In genomic region chr5:151058891-151059611, GRCh38 we compare ENCODE assay signal across 11 cellular contexts. TPM values are rescaled to one million over a fixed set of nuclear protein-coding genes. Genes with fewer than 3 reads are reported as not detected.
DNase-seq lines count a peak whose midpoint lies in the region; ATAC-seq and TF ChIP-seq lines count a peak whose summit lies in the region.
"Had no signal": no experiment of that assay in that cellular context is flagged by ENCODE, and none has a peak within 500 bp of the region (broad histone marks: within the 10 kb centered on the region; RNA-seq: fewer than 3 reads in every experiment).

No MANE protein-coding gene starts in this region.

- H3K27ac ChIP-seq in RWPE2 (ENCODE audit: poor library complexity, severe bottlenecking) (no peak overlapping the region), left ventricle myocardium inferior (replicated peaks) (peak overlapping the region; percentile 93), vagina (no peak overlapping the region)
- H3K27ac ChIP-seq: SJSA1 had no signal

- no peaks in the 10 kb centered on the region for H3K27me3 ChIP-seq in RWPE2 (ENCODE audit: insufficient read depth, poor library complexity, severe bottlenecking)
- no peaks in the 10 kb centered on the region for H3K27me3 ChIP-seq in left ventricle myocardium inferior (ENCODE audit: low read depth)
- H3K27me3 ChIP-seq in vagina = no peaks in the 10 kb centered on the region
- H3K27me3 ChIP-seq: esophagus squamous epithelium, SJSA1 had no signal

- no peaks in the 10 kb centered on the region for H3K27me3 Mint-ChIP-seq in activated CD4-positive, alpha-beta T cell treated with anti-CD3 and anti-CD28 coated beads, Interleukin-2, amount 10 ng/mL, durations not matched to agents 24 days and 14 days
- no peaks in the 10 kb centered on the region for H3K27me3 Mint-ChIP-seq in stimulated activated naive CD8-positive, alpha-beta T cell treated with anti-CD3 and anti-CD28 coated beads, Interleukin-15, amount 100 ng/mL, for 72 hours

- peak; percentile 68 for DNase-seq in activated CD4-positive, alpha-beta T cell treated with anti-CD3 and anti-CD28 coated beads, Interleukin-2, amount 10 ng/mL, durations not matched to agents 24 days and 14 days
- no peak for DNase-seq in activated CD4-positive, alpha-beta T cell treated with anti-CD3 and anti-CD28 coated beads, Interleukin-2, amount 50 U/mL, for 4 hours
- no peak for DNase-seq in RWPE2 (ENCODE audit: low spot score)
- DNase-seq in left ventricle myocardium inferior = no peak
- no peak for DNase-seq in stimulated activated naive CD8-positive, alpha-beta T cell treated with anti-CD3 and anti-CD28 coated beads, Interleukin-15, amount 100 ng/mL, for 72 hours
- DNase-seq in glomerular visceral epithelial cell (ENCODE audit: extremely low spot score) = no peak
- no peak for DNase-seq in vagina (ENCODE audit: extremely low spot score in 2 of 2)
- no peak for DNase-seq in NCI-H1417 treated with DMSO at 0.1 percent for 48 hours (lab: John Stamatoyannopoulos, UW)
- DNase-seq: esophagus squamous epithelium had no signal

- H3K36me3 ChIP-seq in RWPE2 (ENCODE audit: low read depth) = peaks cover 99% of the 10 kb centered on the region
- peaks cover 83% of the 10 kb centered on the region for H3K36me3 ChIP-seq in left ventricle myocardium inferior
- H3K36me3 ChIP-seq in vagina = peaks cover 0 to 64% of the 10 kb centered on the region in 2 donors

- TF ChIP-seq CTCF in RWPE2 (IDR thresholded peaks at IDR 0.05; ENCODE audit: poor library complexity, severe bottlenecking) = peak; percentile 17
- TF ChIP-seq CTCF in left ventricle myocardium inferior (IDR thresholded peaks at IDR 0.05; ENCODE audit: borderline replicate concordance) = peak; percentile 25
- TF ChIP-seq CTCF in vagina (IDR thresholded peaks at IDR 0.05) = no peak

- peak overlapping the region; percentile 63 for H3K4me3 Mint-ChIP-seq in activated CD4-positive, alpha-beta T cell treated with anti-CD3 and anti-CD28 coated beads, Interleukin-2, amount 10 ng/mL, durations not matched to agents 24 days and 14 days
- H3K4me3 Mint-ChIP-seq in stimulated activated naive CD8-positive, alpha-beta T cell treated with anti-CD3 and anti-CD28 coated beads, Interleukin-15, amount 100 ng/mL, for 72 hours = peak overlapping the region; percentile 30 to 39

- no peak overlapping the region for H3K4me3 ChIP-seq in RWPE2 (ENCODE audit: severe bottlenecking)
- no peak overlapping the region for H3K4me3 ChIP-seq in left ventricle myocardium inferior
- no peak overlapping the region for H3K4me3 ChIP-seq in vagina
- H3K4me3 ChIP-seq: esophagus squamous epithelium, mucosa of descending colon, SJSA1 had no signal

- H3K4me1 Mint-ChIP-seq in activated CD4-positive, alpha-beta T cell treated with anti-CD3 and anti-CD28 coated beads, Interleukin-2, amount 10 ng/mL, durations not matched to agents 24 days and 14 days = peaks cover 47% of the 10 kb centered on the region
- H3K4me1 Mint-ChIP-seq in stimulated activated naive CD8-positive, alpha-beta T cell treated with anti-CD3 and anti-CD28 coated beads, Interleukin-15, amount 100 ng/mL, for 72 hours = peaks cover 77% of the 10 kb centered on the region

- ATAC-seq in RWPE2 (ENCODE audit: low read depth) = no peak
- no peak for ATAC-seq in stimulated activated naive CD8-positive, alpha-beta T cell treated with anti-CD3 and anti-CD28 coated beads, Interleukin-15, amount 100 ng/mL, for 72 hours

- no peak for TF ChIP-seq POLR2A in vagina (IDR thresholded peaks at IDR 0.05)

- H3K27ac Mint-ChIP-seq in activated CD4-positive, alpha-beta T cell treated with anti-CD3 and anti-CD28 coated beads, Interleukin-2, amount 10 ng/mL, durations not matched to agents 24 days and 14 days = peak overlapping the region; percentile 91
- peak overlapping the region in 1 of 2 donors; percentile 75 for H3K27ac Mint-ChIP-seq in stimulated activated naive CD8-positive, alpha-beta T cell treated with anti-CD3 and anti-CD28 coated beads, Interleukin-15, amount 100 ng/mL, for 72 hours

- H3K4me1 ChIP-seq in RWPE2 (ENCODE audit: insufficient read depth, poor library complexity, severe bottlenecking) (peaks cover 5% of the 10 kb centered on the region), left ventricle myocardium inferior (peaks cover 77% of the 10 kb centered on the region), vagina (peaks cover 41% of the 10 kb centered on the region)

- H3K9me3 Mint-ChIP-seq in activated CD4-positive, alpha-beta T cell treated with anti-CD3 and anti-CD28 coated beads, Interleukin-2, amount 10 ng/mL, durations not matched to agents 24 days and 14 days = no peaks in the 10 kb centered on the region
- no peaks in the 10 kb centered on the region for H3K9me3 Mint-ChIP-seq in stimulated activated naive CD8-positive, alpha-beta T cell treated with anti-CD3 and anti-CD28 coated beads, Interleukin-15, amount 100 ng/mL, for 72 hours

- H3K36me3 Mint-ChIP-seq in activated CD4-positive, alpha-beta T cell treated with anti-CD3 and anti-CD28 coated beads, Interleukin-2, amount 10 ng/mL, durations not matched to agents 24 days and 14 days (ENCODE audit: low read depth) = peaks cover 77% of the 10 kb centered on the region

- H3K9me3 ChIP-seq in RWPE2 (ENCODE audit: severe bottlenecking) (no peaks in the 10 kb centered on the region), left ventricle myocardium inferior (replicated peaks) (no peaks in the 10 kb centered on the region), vagina (no peaks in the 10 kb centered on the region)
- H3K9me3 ChIP-seq: esophagus squamous epithelium, mucosa of descending colon, SJSA1 had no signal

- intact Hi-C loops in activated CD4-positive, alpha-beta T cell treated with anti-CD3 and anti-CD28 coated beads, Interleukin-2, amount 10 ng/mL, durations not matched to agents 24 days and 14 days (cut with micrococcal nuclease) = no loop called here
- intact Hi-C loops in left ventricle myocardium inferior (cut with micrococcal nuclease) = no loop called here
- intact Hi-C loops in vagina (cut with DNase I) = no loop called here

RNA-seq across cellular contexts. Expression of gene TNIP1, which starts 21.8 kb away (rescaled TPM):
- total RNA-seq in activated CD4-positive, alpha-beta T cell treated with anti-CD3 and anti-CD28 coated beads, Interleukin-2, amount 10 ng/mL, durations not matched to agents 24 days and 14 days = 345 and 360 TPM in 2 replicates
- total RNA-seq in left ventricle myocardium inferior (131 TPM), vagina (92.6 TPM)

RNA-seq across cellular contexts. Expression of gene GPX3, which starts 38.7 kb away (rescaled TPM):
- not detected in 2 replicates for total RNA-seq in activated CD4-positive, alpha-beta T cell treated with anti-CD3 and anti-CD28 coated beads, Interleukin-2, amount 10 ng/mL, durations not matched to agents 24 days and 14 days
- total RNA-seq in left ventricle myocardium inferior = 744 TPM
- total RNA-seq in vagina = 3,069 TPM

Comparison
In these comparisons a context has a peak if more than half of its experiments do, and no peak if none do; other contexts are left out.
1. CTCF ChIP-seq: peak in RWPE2 (single experiment) and left ventricle myocardium inferior (single experiment); none in vagina (0 of 3).
2. RNA of gene GPX3, which starts 38.7 kb away (total RNA-seq): 3,069 TPM in vagina (single experiment) and 744 TPM in left ventricle myocardium inferior (single experiment); not detected in activated CD4-positive, alpha-beta T cell treated with anti-CD3 and anti-CD28 coated beads, Interleukin-2, amount 10 ng/mL, durations not matched to agents 24 days and 14 days; every median in the first group is over 100 times any median in the second.